10 cellular contexts compared by ENCODE assay signal in the genomic region with DNA sequence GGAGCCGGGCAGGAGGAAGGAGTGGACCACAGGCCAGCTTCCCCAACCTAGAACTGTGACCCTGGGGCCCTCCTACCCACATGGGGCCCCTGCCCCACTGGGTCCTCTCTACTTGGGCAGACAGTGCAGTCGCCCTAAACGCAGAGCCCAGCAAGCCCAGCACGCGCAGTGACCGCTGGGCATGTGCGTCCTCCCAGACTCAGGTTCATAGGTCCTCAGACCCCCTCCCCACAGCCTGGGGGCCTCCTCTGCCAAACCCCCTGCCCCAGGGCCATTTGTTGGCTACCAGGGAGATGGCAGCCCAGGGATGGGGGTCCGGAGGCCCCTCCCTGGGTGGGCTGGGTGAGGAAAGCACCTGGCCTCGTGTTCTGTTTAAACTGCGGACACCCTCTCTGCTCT. TPM values are rescaled to one million over a fixed set of nuclear protein-coding genes. Genes with fewer than 3 reads are reported as not detected.
DNase-seq lines count a peak whose midpoint lies in the region; ATAC-seq and TF ChIP-seq lines count a peak whose summit lies in the region.
"Had no signal": no experiment of that assay in that cellular context is flagged by ENCODE, and none has a peak within 500 bp of the region (broad histone marks: within the 10 kb centered on the region; RNA-seq: fewer than 3 reads in every experiment).

No MANE protein-coding gene starts in this region.

- H3K4ac ChIP-seq in IMR-90 (ENCODE audit: low read depth, low read length): no peak overlapping the region

- CTCF ChIA-PET in IMR-90 (lab: Yijun Ruan, JAX): no interaction called here

- TF ChIP-seq POLR2A in IMR-90 (IDR thresholded peaks at IDR 0.05; ENCODE audit: low read depth, low read length): no peak

- H2AK5ac ChIP-seq in IMR-90 (ENCODE audit: low read depth, low read length): no peak overlapping the region; the same call in 1 of the 2 replicates

- H2BK20ac ChIP-seq in IMR-90 (ENCODE audit: low read depth, low read length): no peak overlapping the region

- no peaks in the 10 kb centered on the region for H3K27me3 Mint-ChIP-seq in CD4-positive, CD25-positive, alpha-beta regulatory T cell
- H3K27me3 Mint-ChIP-seq in activated naive CD8-positive, alpha-beta T cell treated with anti-CD3 and anti-CD28 coated beads, Interleukin-2, amount 10 ng/mL, durations not matched to agents 7 days and 5 days: no peaks in the 10 kb centered on the region
- no peaks in the 10 kb centered on the region for H3K27me3 Mint-ChIP-seq in naive thymus-derived CD8-positive, alpha-beta T cell

- TF ChIP-seq RAD21 in IMR-90 (IDR thresholded peaks at IDR 0.05; ENCODE audit: low read length): no peak

- H3K4me1 ChIP-seq in CD4-positive, CD25-positive, alpha-beta regulatory T cell (ENCODE audit: control insufficient read depth, insufficient read depth, low read length, poor library complexity, severe bottlenecking): peaks cover 58% of the 10 kb centered on the region
- peaks cover 5% of the 10 kb centered on the region for H3K4me1 ChIP-seq in IMR-90 (ENCODE audit: control insufficient read depth, insufficient read depth, low read length)

- dilution Hi-C loops in IMR-90 (cut with HindIII; ENCODE audit: low sequenced_read_pairs, unreplicated experiment): no loop called here

- H3K18ac ChIP-seq in IMR-90 (ENCODE audit: low read depth, low read length): no peak overlapping the region

- in situ Hi-C loops in IMR-90 (cut with MboI; ENCODE audit: low sequenced_read_pairs): no loop called here

- H3K9ac ChIP-seq in IMR-90 (ENCODE audit: low read depth, low read length): no peak overlapping the region
- H3K9ac ChIP-seq: GM23248 had no signal

- no peaks in the 10 kb centered on the region for H3K79me1 ChIP-seq in IMR-90 (ENCODE audit: low read depth in 1 of 2, low read length in 2 of 2)

- no peak overlapping the region for H2BK120ac ChIP-seq in IMR-90 (ENCODE audit: low read depth, low read length)

- H3K23ac ChIP-seq in IMR-90 (ENCODE audit: low read depth, low read length): no peak overlapping the region

- DNase-seq in CD4-positive, CD25-positive, alpha-beta regulatory T cell: no peak
- DNase-seq in IMR-90 (no peak), NCI-H187 treated with DMSO at 0.1 percent for 48 hours (lab: John Stamatoyannopoulos, UW) (no peak), NCI-H1417 treated with DMSO at 0.1 percent for 48 hours (lab: John Stamatoyannopoulos, UW) (no peak), DMS79 treated with DMSO at 0.1 percent for 48 hours (lab: John Stamatoyannopoulos, UW) (no peak), NCI-H1105 treated with DMSO at 0.1 percent for 48 hours (lab: John Stamatoyannopoulos, UW) (no peak)
- no peak for DNase-seq in activated naive CD8-positive, alpha-beta T cell treated with anti-CD3 and anti-CD28 coated beads, Interleukin-2, amount 10 ng/mL, durations not matched to agents 7 days and 5 days
- no peak for DNase-seq in naive thymus-derived CD8-positive, alpha-beta T cell

- H4K5ac ChIP-seq in IMR-90 (ENCODE audit: low read depth, low read length): peak overlapping the region; percentile 57; the same call in 1 of the 2 replicates

- H3K4me1 Mint-ChIP-seq in CD4-positive, CD25-positive, alpha-beta regulatory T cell: peaks cover 0 to 44% (median 20%) of the 10 kb centered on the region in 4 donors
- peaks cover 35% of the 10 kb centered on the region for H3K4me1 Mint-ChIP-seq in activated naive CD8-positive, alpha-beta T cell treated with anti-CD3 and anti-CD28 coated beads, Interleukin-2, amount 10 ng/mL, durations not matched to agents 7 days and 5 days
- H3K4me1 Mint-ChIP-seq in naive thymus-derived CD8-positive, alpha-beta T cell: peaks cover 29 to 68% (median 51%) of the 10 kb centered on the region in 4 donors

- no TSS peak for BruUV-seq in IMR-90 (replicated peaks; lab: Mats Ljungman, UMichigan)

- no peaks in the 10 kb centered on the region for H3K36me3 ChIP-seq in CD4-positive, CD25-positive, alpha-beta regulatory T cell (ENCODE audit: control insufficient read depth, insufficient read depth, low read length)
- H3K36me3 ChIP-seq in IMR-90 (ENCODE audit: control insufficient read depth, insufficient read depth, low read length): no peaks in the 10 kb centered on the region

- peak overlapping the region; percentile 90 for H2AFZ ChIP-seq in IMR-90 (replicated peaks; ENCODE audit: low read length, poor library complexity)

- H3K9me3 Mint-ChIP-seq in CD4-positive, CD25-positive, alpha-beta regulatory T cell: no peaks in the 10 kb centered on the region
- H3K9me3 Mint-ChIP-seq in activated naive CD8-positive, alpha-beta T cell treated with anti-CD3 and anti-CD28 coated beads, Interleukin-2, amount 10 ng/mL, durations not matched to agents 7 days and 5 days: no peaks in the 10 kb centered on the region
- no peaks in the 10 kb centered on the region for H3K9me3 Mint-ChIP-seq in naive thymus-derived CD8-positive, alpha-beta T cell
- H3K9me3 Mint-ChIP-seq: CD14-positive monocyte had no signal

- H3K4me3 Mint-ChIP-seq in CD4-positive, CD25-positive, alpha-beta regulatory T cell: peak overlapping the region in 3 of 4 donors; percentile 70 to 87 (median 79)
- peak overlapping the region; percentile 77 for H3K4me3 Mint-ChIP-seq in activated naive CD8-positive, alpha-beta T cell treated with anti-CD3 and anti-CD28 coated beads, Interleukin-2, amount 10 ng/mL, durations not matched to agents 7 days and 5 days
- peak overlapping the region; percentile 59 to 92 (median 82) for H3K4me3 Mint-ChIP-seq in naive thymus-derived CD8-positive, alpha-beta T cell

- TF ChIP-seq CTCF in IMR-90 (conservative IDR thresholded peaks at IDR 0.05; ENCODE audit: low read depth, low read length): no peak

- H3K4me2 ChIP-seq in IMR-90 (ENCODE audit: low read depth, low read length): no peak overlapping the region

- H2AK9ac ChIP-seq in IMR-90 (replicated peaks; ENCODE audit: low read depth, low read length, poor library complexity): peak overlapping the region; percentile 65

- POLR2A ChIA-PET in IMR-90 (lab: Charles Lee; ENCODE audit: unreplicated experiment): no interaction called here
- POLR2A ChIA-PET in activated naive CD8-positive, alpha-beta T cell treated with anti-CD3 and anti-CD28 coated beads, Interleukin-2, amount 10 ng/mL, durations not matched to agents 7 days and 5 days (lab: Charles Lee): interaction anchor here (0.8 to 1.9 kb wide), 4 partner anchors 25 to 222 kb away, joined by 3 to 8 read pairs (median 4); a partner anchor contains a TSS
- POLR2A ChIA-PET in naive thymus-derived CD8-positive, alpha-beta T cell (lab: Charles Lee): interaction anchor here (0.5 to 1.4 kb wide), 4 partner anchors 24 to 322 kb away, joined by 3 to 5 read pairs (median 4); no protein-coding TSS in a partner anchor

- intact Hi-C loops in IMR-90 (cut with micrococcal nuclease): no loop called here

- H3K14ac ChIP-seq in IMR-90 (replicated peaks; ENCODE audit: low read depth, low read length): no peak overlapping the region

- no peak overlapping the region for H2BK5ac ChIP-seq in IMR-90 (ENCODE audit: low read depth, low read length, poor library complexity, severe bottlenecking)

- no peaks in the 10 kb centered on the region for H3K27me3 ChIP-seq in CD4-positive, CD25-positive, alpha-beta regulatory T cell (ENCODE audit: control insufficient read depth, insufficient read depth, low read length)
- peaks cover 2% of the 10 kb centered on the region; the same call in 1 of the 2 replicates for H3K27me3 ChIP-seq in IMR-90 (ENCODE audit: control insufficient read depth, insufficient read depth, low read length)

- H4K91ac ChIP-seq in IMR-90 (ENCODE audit: insufficient read depth, low read depth, low read length): no peak overlapping the region; the same call in 1 of the 2 replicates

- H3K9me3 ChIP-seq in CD4-positive, CD25-positive, alpha-beta regulatory T cell (ENCODE audit: control insufficient read depth in 2 of 2, low read length in 2 of 2): no peaks in the 10 kb centered on the region
- H3K9me3 ChIP-seq in IMR-90 (ENCODE audit: control insufficient read depth, insufficient read depth, low read length): no peaks in the 10 kb centered on the region

- H4K20me1 ChIP-seq in IMR-90 (ENCODE audit: insufficient read depth, low read length): no peaks in the 10 kb centered on the region

- H2BK15ac ChIP-seq in IMR-90 (ENCODE audit: low read depth, low read length): no peak overlapping the region

- no CpG with 5 or more reads among the region's 10 CpGs for WGBS in IMR-90 (ENCODE audit: extremely low coverage in 2 of 2, insufficient read length in 1 of 2), 2 experiments

- peak overlapping the region in 1 of 2 experiments; percentile 81; a peak in 2 of 4 replicates for H4K8ac ChIP-seq in IMR-90 (ENCODE audit: low read depth in 2 of 2, low read length in 2 of 2)

- H3K27ac ChIP-seq in CD4-positive, CD25-positive, alpha-beta regulatory T cell (ENCODE audit: insufficient read depth, low read length, poor library complexity, severe bottlenecking): peak overlapping the region; percentile 69
- no peak overlapping the region for H3K27ac ChIP-seq in IMR-90 (ENCODE audit: insufficient read depth, low read length)
- H3K27ac ChIP-seq: GM23248 had no signal

- no peaks in the 10 kb centered on the region for H3K36me3 Mint-ChIP-seq in CD4-positive, CD25-positive, alpha-beta regulatory T cell
- H3K36me3 Mint-ChIP-seq in activated naive CD8-positive, alpha-beta T cell treated with anti-CD3 and anti-CD28 coated beads, Interleukin-2, amount 10 ng/mL, durations not matched to agents 7 days and 5 days: no peaks in the 10 kb centered on the region
- no peaks in the 10 kb centered on the region for H3K36me3 Mint-ChIP-seq in naive thymus-derived CD8-positive, alpha-beta T cell
- H3K36me3 Mint-ChIP-seq: CD14-positive monocyte had no signal

- H3K27ac Mint-ChIP-seq in CD4-positive, CD25-positive, alpha-beta regulatory T cell: peak overlapping the region; percentile 87 to 99 (median 96)
- peak overlapping the region; percentile 96 for H3K27ac Mint-ChIP-seq in activated naive CD8-positive, alpha-beta T cell treated with anti-CD3 and anti-CD28 coated beads, Interleukin-2, amount 10 ng/mL, durations not matched to agents 7 days and 5 days
- H3K27ac Mint-ChIP-seq in naive thymus-derived CD8-positive, alpha-beta T cell: peak overlapping the region; percentile 96 to 99 (median 99)

- H3K56ac ChIP-seq in IMR-90 (ENCODE audit: extremely low read depth, insufficient read depth, low read length): no peak overlapping the region

- no peak for ATAC-seq in CD4-positive, CD25-positive, alpha-beta regulatory T cell (ENCODE audit: low read depth in 2 of 2)
- ATAC-seq in IMR-90 (ENCODE audit: low read depth): no peak
- no peak for ATAC-seq in activated naive CD8-positive, alpha-beta T cell treated with anti-CD3 and anti-CD28 coated beads, Interleukin-2, amount 10 ng/mL, durations not matched to agents 7 days and 5 days (ENCODE audit: low read depth)
- ATAC-seq in naive thymus-derived CD8-positive, alpha-beta T cell: no peak

- no peaks in the 10 kb centered on the region for H3K9me1 ChIP-seq in IMR-90 (ENCODE audit: insufficient read depth, low read length)

- no peak overlapping the region for H3K4me3 ChIP-seq in CD4-positive, CD25-positive, alpha-beta regulatory T cell (ENCODE audit: low read depth, low read length)
- no peak overlapping the region for H3K4me3 ChIP-seq in IMR-90 (ENCODE audit: insufficient read depth, low read depth, low read length)
- H3K4me3 ChIP-seq: GM23248 had no signal

RNA-seq across cellular contexts. Expression of a gene that starts 23.9 kb away (rescaled TPM):
- 1.3 TPM for total RNA-seq in CD4-positive, CD25-positive, alpha-beta regulatory T cell
- 1 to 10 TPM; 1.2 to 3.3 (median 1.9) TPM for polyA plus RNA-seq in CD4-positive, CD25-positive, alpha-beta regulatory T cell
- 0.18 and 0.28 TPM in 2 replicates for total RNA-seq in IMR-90 (2012; rRNA removed)
- 0.94 and 1.2 TPM in 2 replicates for polyA plus RNA-seq in IMR-90 (2012; rRNA removed)
- 0.74 and 1.8 TPM in 2 replicates for polyA plus RNA-seq in IMR-90 (2012; cell fraction: cytosol; rRNA removed)
- polyA plus RNA-seq in IMR-90 (2012; cell fraction: nucleus; rRNA removed; ENCODE audit: low replicate concordance): 0.83 and 1.5 TPM in 2 replicates
- 1 to 10 TPM; 5.7 to 6.1 TPM for total RNA-seq in activated naive CD8-positive, alpha-beta T cell treated with anti-CD3 and anti-CD28 coated beads, Interleukin-2, amount 10 ng/mL, durations not matched to agents 7 days and 5 days
- 1 to 10 TPM; 5.0 to 5.1 TPM for total RNA-seq in naive thymus-derived CD8-positive, alpha-beta T cell
- polyA plus RNA-seq in naive thymus-derived CD8-positive, alpha-beta T cell: 1 to 10 TPM; 4.3 to 5.6 (median 4.7) TPM
- total RNA-seq: GM23248 had no signal
- polyA plus RNA-seq: CD14-positive monocyte had no signal
